Comparison of ENCODE assay signal across 1 cellular context in genomic region chr9:137368431-137369110, GRCh38.
TF ChIP-seq lines count a peak whose summit lies in the region.

No MANE protein-coding gene starts in this region.

TF ChIP-seq in GM23338, 12 proteins besides CTCF, POLR2A, EP300 and RAD21:
- TF ChIP-seq ZNF462 (CRISPR knock-in tag; IDR thresholded peaks at IDR 0.05) (no peak), POLR2AphosphoS5 (IDR thresholded peaks at IDR 0.05; ENCODE audit: low read depth) (no peak), ETS1 (IDR thresholded peaks at IDR 0.05) (no peak), JUNB (IDR thresholded peaks at IDR 0.05; ENCODE audit: unreplicated experiment) (no peak), EZH2 (IDR thresholded peaks at IDR 0.05; ENCODE audit: low read depth, unreplicated experiment) (no peak), ZNF331 (CRISPR knock-in tag; IDR thresholded peaks at IDR 0.05; ENCODE audit: low read depth) (no peak), CREB1 (CRISPR knock-in tag; IDR thresholded peaks at IDR 0.05; ENCODE audit: low read depth) (no peak), STAT1 (IDR thresholded peaks at IDR 0.05; ENCODE audit: unreplicated experiment) (no peak), ZNF114 (CRISPR knock-in tag; IDR thresholded peaks at IDR 0.05) (no peak), NANOG (IDR thresholded peaks at IDR 0.05; ENCODE audit: borderline replicate concordance) (no peak), EZH2phosphoT487 (IDR thresholded peaks at IDR 0.05; ENCODE audit: unreplicated experiment) (no peak), REST (IDR thresholded peaks at IDR 0.05; ENCODE audit: unreplicated experiment) (no peak)
TF ChIP-seq in GM23338: peak in this region for 0.
